In genomic region chr5:2139478-2139877, GRCh38 we compare ENCODE assay signal across 16 cellular contexts.
A peak's percentile ranks its signal among the peaks of the same experiment; 100 is the strongest.
DNase-seq lines count a peak whose midpoint lies in the region; ATAC-seq and TF ChIP-seq lines count a peak whose summit lies in the region.
"Had no signal": no experiment of that assay in that cellular context is flagged by ENCODE, and none has a peak within 500 bp of the region (broad histone marks: within the 10 kb centered on the region; RNA-seq: fewer than 3 reads in every experiment).

No MANE protein-coding gene starts in this region.

- intact Hi-C loops in cardiac septum (cut with DNase I) (no loop called here), left ventricle myocardium superior (cut with micrococcal nuclease) (no loop called here), posterior vena cava (cut with DNase I) (no loop called here), PC-9 (cut with micrococcal nuclease; ENCODE audit: unreplicated experiment) (no loop called here)

- no peaks in the 10 kb centered on the region for H3F3A ChIP-seq in PC-9 (ENCODE audit: insufficient read depth, low read depth)

- H3K9me3 ChIP-seq in PC-9 (ENCODE audit: insufficient read depth, low read depth): no peaks in the 10 kb centered on the region
- H3K9me3 ChIP-seq: BLaER1, Caco-2 had no signal

- ATAC-seq in left ventricle myocardium superior: no peak
- ATAC-seq: CD8-positive, alpha-beta T cell had no signal

- no peak for TF ChIP-seq CTCF in PC-9 (conservative IDR thresholded peaks at IDR 0.05)

- no peaks in the 10 kb centered on the region for H4K20me1 ChIP-seq in PC-9 (ENCODE audit: insufficient read depth)
- H4K20me1 ChIP-seq: BLaER1 had no signal

- H2AFZ ChIP-seq in PC-9: no peak overlapping the region

- BruUV-seq in PC-9 (replicated peaks; lab: Mats Ljungman, UMichigan): no TSS peak

- no peak overlapping the region for H3K27ac ChIP-seq in PC-9
- H3K27ac ChIP-seq: 22Rv1, BLaER1, C4-2B had no signal

- H3K79me2 ChIP-seq in PC-9 (ENCODE audit: low read depth): no peaks in the 10 kb centered on the region

- CTCF ChIA-PET in PC-9 (lab: Charles Lee): no interaction called here

- no peaks in the 10 kb centered on the region for H3K4me1 ChIP-seq in PC-9 (replicated peaks; ENCODE audit: insufficient read depth)
- H3K4me1 ChIP-seq: Caco-2 had no signal

- H3K36me3 ChIP-seq in PC-9 (ENCODE audit: low read depth): no peaks in the 10 kb centered on the region
- H3K36me3 ChIP-seq: BLaER1 had no signal

- DNase-seq in cardiac septum (ENCODE audit: low spot score): peak; percentile 63
- no peak for DNase-seq in left ventricle myocardium superior
- DNase-seq in islet precursor cell: peak; percentile 32
- peak; percentile 43 for DNase-seq in posterior vena cava (ENCODE audit: low spot score)
- DNase-seq in PC-9: no peak
- DNase-seq in activated CD8-positive, alpha-beta memory T cell treated with anti-CD3 and anti-CD28 coated beads for 24 hours: no peak
- DNase-seq: Caco-2; CD4-positive, CD25-positive, alpha-beta regulatory T cell; CD8-positive, alpha-beta T cell; DMS153; DND-41; GOT3; HCEC 1CT had no signal

- H3K4me3 ChIP-seq in PC-9: no peak overlapping the region
- H3K4me3 ChIP-seq: BLaER1 had no signal

- peaks cover 97% of the 10 kb centered on the region for H3K27me3 ChIP-seq in PC-9 (ENCODE audit: insufficient read depth, low read depth)

- no peaks in the 10 kb centered on the region for H3K9me2 ChIP-seq in PC-9 (ENCODE audit: insufficient read depth)

- POLR2A ChIA-PET in PC-9 (lab: Charles Lee; ENCODE audit: unreplicated experiment): no interaction called here

- no peak overlapping the region for H3K4me2 ChIP-seq in PC-9
- H3K4me2 ChIP-seq: BLaER1 had no signal

Comparison
In these comparisons a context has a peak if more than half of its experiments do, and no peak if none do; other contexts are left out.
1. DNase-seq: peak in cardiac septum (single experiment), islet precursor cell (single experiment) and posterior vena cava (single experiment); none in left ventricle myocardium superior (single experiment), PC-9 (0 of 2) and activated CD8-positive, alpha-beta memory T cell treated with anti-CD3 and anti-CD28 coated beads for 24 hours (single experiment).